In genomic region chr12:9364224-9365176, GRCh38 we compare ENCODE assay signal across 8 cellular contexts.
A peak's percentile ranks its signal among the peaks of the same experiment; 100 is the strongest.
DNase-seq lines count a peak whose midpoint lies in the region; ATAC-seq, FAIRE-seq and TF ChIP-seq lines count a peak whose summit lies in the region.

No MANE protein-coding gene starts in this region.

- RAD21 ChIA-PET in GM12878 (lab: Charles Lee; ENCODE audit: unreplicated experiment), result interaction anchor here (0.6 to 7.8 kb wide), 4 partner anchors 19 to 1394 kb away, joined by 3 to 46 read pairs (median 6); partner anchors contain the start of gene CLEC2D

- peak; percentile 75 for FAIRE-seq in GM12878 (lab: Jason Lieb, UNC)

- TF ChIP-seq CTCF in GM12878 (IDR thresholded peaks at IDR 0.05 in 2 of 3, conservative IDR thresholded peaks at IDR 0.05 in 1 of 3; ENCODE audit: control insufficient read depth in 2 of 3, extremely low read depth in 1 of 3, insufficient read depth in 1 of 3, low read depth in 3 of 3, low read length in 3 of 3) (no peak), osteocyte (IDR thresholded peaks at IDR 0.05) (no peak)

- SMC1A ChIA-PET in GM12878 (lab: Charles Lee; ENCODE audit: uncharacterized antibody, unreplicated experiment), result interaction anchor here (1.0 to 4.1 kb wide), 4 partner anchors 22 to 344 kb away, joined by 3 to 27 read pairs (median 6); no protein-coding TSS in a partner anchor

- DNase-seq in NCI-H526 treated with DMSO at 0.1 percent for 48 hours (lab: John Stamatoyannopoulos, UW) (peak; percentile 84), GM12878 (ENCODE audit: low read depth, low spot score) (peak; percentile 98), NCI-H524 (lab: John Stamatoyannopoulos, UW) (no peak), NCI-H1436 treated with DMSO at 0.1 percent for 48 hours (lab: John Stamatoyannopoulos, UW) (no peak), osteocyte (ENCODE audit: extremely low spot score, unreplicated experiment) (no peak)
- peak in 1 of 9 donors; percentile 58 for DNase-seq in naive thymus-derived CD4-positive, alpha-beta T cell

- no peaks in the 10 kb centered on the region; the same call in 2 of the 3 replicates for H3K9me3 ChIP-seq in GM12878 (replicated peaks; ENCODE audit: control insufficient read depth, insufficient read depth, low read length)
- H3K9me3 ChIP-seq in naive thymus-derived CD4-positive, alpha-beta T cell (ENCODE audit: control insufficient read depth in 2 of 3, low read length in 3 of 3), result no peaks in the 10 kb centered on the region

- H3K4me1 ChIP-seq in GM12878 (ENCODE audit: control insufficient read depth, insufficient read depth, low read length), result peaks cover 42% of the 10 kb centered on the region
- H3K4me1 ChIP-seq in naive thymus-derived CD4-positive, alpha-beta T cell (ENCODE audit: control insufficient read depth in 2 of 2, insufficient read depth in 2 of 2, low read length in 2 of 2), result peaks cover 0 to 8% of the 10 kb centered on the region in 2 donors

- ATAC-seq in GM18520 (IDR thresholded peaks at IDR 0.05; ENCODE audit: unreplicated experiment) (peak; percentile 81), HG02588 (IDR thresholded peaks at IDR 0.05; ENCODE audit: unreplicated experiment) (peak; percentile 89), GM12878 (peak; percentile 89)
- ATAC-seq in naive thymus-derived CD4-positive, alpha-beta T cell, result peak; percentile 54

- H3K36me3 ChIP-seq in GM12878 (ENCODE audit: control insufficient read depth in 2 of 2, insufficient read depth in 2 of 2, low read length in 1 of 2), result no peaks in the 10 kb centered on the region
- no peaks in the 10 kb centered on the region for H3K36me3 ChIP-seq in naive thymus-derived CD4-positive, alpha-beta T cell (ENCODE audit: control insufficient read depth in 2 of 3, insufficient read depth in 3 of 3, low read length in 3 of 3)

- peak; percentile 89 for TF ChIP-seq POLR2A in GM12878 (IDR thresholded peaks at IDR 0.05; ENCODE audit: low read depth, low read length)

- CTCF ChIA-PET in GM12878 (lab: Yijun Ruan, JAX), result interaction anchor here (1.7 to 12.3 kb wide), 2 partner anchors 19 to 33 kb away, joined by 6 to 80 read pairs; no protein-coding TSS in a partner anchor
- CTCF ChIA-PET in naive thymus-derived CD4-positive, alpha-beta T cell (lab: Charles Lee), result no interaction called here

- peak overlapping the region; percentile 29; the same call in 1 of the 2 replicates for H3K4me3 ChIP-seq in GM12878
- H3K4me3 ChIP-seq in naive thymus-derived CD4-positive, alpha-beta T cell (ENCODE audit: low read length), result no peak overlapping the region

- H3K9ac ChIP-seq in GM12878 (ENCODE audit: control insufficient read depth, insufficient read depth, low read length), result peak overlapping the region; percentile 66

- intact Hi-C loops in GM12878 (cut with micrococcal nuclease; ENCODE audit: unreplicated experiment), result loop anchor here (1.0 to 10.0 kb wide), 4 partner anchors 33 to 737 kb away; no protein-coding TSS in a partner anchor
- intact Hi-C loops in naive thymus-derived CD4-positive, alpha-beta T cell (cut with micrococcal nuclease), result loop anchor here in 1 of 2 donors (2.0 kb wide), 1 partner anchor 34 kb away; no protein-coding TSS in a partner anchor

- H3K27ac Mint-ChIP-seq in naive thymus-derived CD4-positive, alpha-beta T cell, result peak overlapping the region in 1 of 9 donors; percentile 64
- no peak overlapping the region for H3K27ac Mint-ChIP-seq in osteocyte (ENCODE audit: unreplicated experiment)

- peak overlapping the region in 5 of 10 donors; percentile 1 to 66 (median 9) for H3K4me3 Mint-ChIP-seq in naive thymus-derived CD4-positive, alpha-beta T cell
- no peak overlapping the region for H3K4me3 Mint-ChIP-seq in osteocyte (ENCODE audit: unreplicated experiment)

- POLR2A ChIA-PET in GM12878 (lab: Charles Lee), result interaction anchor here (0.6 kb wide), 1 partner anchor 8 kb away, joined by 4 read pairs; no protein-coding TSS in a partner anchor
- POLR2A ChIA-PET in naive thymus-derived CD4-positive, alpha-beta T cell (lab: Charles Lee), result interaction anchor here (0.7 kb wide), 1 partner anchor 15 kb away, joined by 3 read pairs; no protein-coding TSS in a partner anchor

- WGBS in GM12878 (ENCODE audit: insufficient coverage, insufficient replicate concordance, low lambda C conversion rate, missing lambda C conversion rate), result under 1% methylated on average over 13 of the region's 13 CpGs

- in situ Hi-C loops in GM12878 (cut with MboI), result loop anchor here (10.0 kb wide), 1 partner anchor 720 kb away; no protein-coding TSS in a partner anchor

- peak; percentile 80 to 82 for TF ChIP-seq EP300 in GM12878 (IDR thresholded peaks at IDR 0.05; ENCODE audit: borderline replicate concordance in 1 of 2, control insufficient read depth in 1 of 2, low read depth in 2 of 2, low read length in 2 of 2)

- peak overlapping the region; percentile 80 for H3K4me2 ChIP-seq in GM12878 (ENCODE audit: control insufficient read depth, insufficient read depth)

- peak overlapping the region; percentile 88 for H3K27ac ChIP-seq in GM12878 (ENCODE audit: control insufficient read depth, insufficient read depth)
- H3K27ac ChIP-seq in naive thymus-derived CD4-positive, alpha-beta T cell (ENCODE audit: low read depth, low read length), result no peak overlapping the region

- H2AFZ ChIP-seq in GM12878 (ENCODE audit: control insufficient read depth, low read depth, low read length), result peak overlapping the region; percentile 6

- 0 out of 2 replicates have a peak, but pooled peaks have one; percentile 9 for TF ChIP-seq RAD21 in GM12878 (IDR thresholded peaks at IDR 0.05; ENCODE audit: insufficient read depth, low read depth, low read length)

- no peaks in the 10 kb centered on the region for H4K20me1 ChIP-seq in GM12878 (ENCODE audit: control insufficient read depth, insufficient read depth)

- H3K4me1 Mint-ChIP-seq in naive thymus-derived CD4-positive, alpha-beta T cell, result peaks cover 18 to 36% (median 22%) of the 10 kb centered on the region in 7 donors
- H3K4me1 Mint-ChIP-seq in osteocyte (ENCODE audit: unreplicated experiment), result peaks cover 6% of the 10 kb centered on the region

- peaks cover 0 to 5% (median 0%) of the 10 kb centered on the region in 5 donors for H3K36me3 Mint-ChIP-seq in naive thymus-derived CD4-positive, alpha-beta T cell
- H3K36me3 Mint-ChIP-seq in osteocyte (ENCODE audit: unreplicated experiment), result no peaks in the 10 kb centered on the region

- no peaks in the 10 kb centered on the region for H3K9me3 Mint-ChIP-seq in naive thymus-derived CD4-positive, alpha-beta T cell
- no peaks in the 10 kb centered on the region for H3K9me3 Mint-ChIP-seq in osteocyte (ENCODE audit: unreplicated experiment)

- H3K27me3 Mint-ChIP-seq in naive thymus-derived CD4-positive, alpha-beta T cell, result peaks cover 0 to 18% (median 0%) of the 10 kb centered on the region in 5 donors
- peaks cover 8% of the 10 kb centered on the region for H3K27me3 Mint-ChIP-seq in osteocyte (ENCODE audit: unreplicated experiment)

- no peaks in the 10 kb centered on the region for H3K27me3 ChIP-seq in GM12878 (replicated peaks in 1 of 2; ENCODE audit: control insufficient read depth in 2 of 2, insufficient read depth in 2 of 2, low read length in 1 of 2)
- H3K27me3 ChIP-seq in naive thymus-derived CD4-positive, alpha-beta T cell (ENCODE audit: control insufficient read depth in 2 of 2, insufficient read depth in 2 of 2, low read length in 2 of 2), result no peaks in the 10 kb centered on the region

- TSS peak; percentile 97 for BruUV-seq in GM12878 (replicated peaks; lab: Mats Ljungman, UMichigan)

- H3K79me2 ChIP-seq in GM12878 (ENCODE audit: control insufficient read depth, insufficient read depth, low read length), result no peaks in the 10 kb centered on the region

TF ChIP-seq in GM12878, 131 proteins besides CTCF, POLR2A, EP300 and RAD21 (continues in another document):
- no peak for TF ChIP-seq KAT2A (conservative IDR thresholded peaks at IDR 0.05; ENCODE audit: control insufficient read depth, low read depth, low read length)
- no peak for TF ChIP-seq ZNF207 (IDR thresholded peaks at IDR 0.05; ENCODE audit: borderline replicate concordance)
- no peak for TF ChIP-seq MYB (IDR thresholded peaks at IDR 0.05; ENCODE audit: borderline replicate concordance, low read depth, low read length)
- no peak for TF ChIP-seq RB1 (IDR thresholded peaks at IDR 0.05; ENCODE audit: borderline replicate concordance)
- TF ChIP-seq ZBTB11 (CRISPR knock-in tag; IDR thresholded peaks at IDR 0.05), result no peak
- no peak for TF ChIP-seq SIX5 (IDR thresholded peaks at IDR 0.05; ENCODE audit: low read depth, low read length, severe bottlenecking)
- peak; percentile 63; the same call in 1 of the 2 replicates for TF ChIP-seq BMI1 (IDR thresholded peaks at IDR 0.05; ENCODE audit: borderline replicate concordance)
- TF ChIP-seq USF2 (IDR thresholded peaks at IDR 0.05; ENCODE audit: borderline replicate concordance, low read depth, low read length), result no peak
- no peak for TF ChIP-seq NFXL1 (IDR thresholded peaks at IDR 0.05; ENCODE audit: borderline replicate concordance)

Comparison
In these comparisons a context has a peak if more than half of its experiments do, and no peak if none do; other contexts are left out.
1. DNase-seq: peak in NCI-H526 treated with DMSO at 0.1 percent for 48 hours (single experiment) and GM12878 (single experiment); none in NCI-H524 (0 of 2), NCI-H1436 treated with DMSO at 0.1 percent for 48 hours (single experiment) and osteocyte (single experiment).
2. Peak in every context shown above with its lines, with median percentiles within 50 percentile points of each other: ATAC-seq.